Comparison of ENCODE assay signal across 1 cellular context in the genomic region with DNA sequence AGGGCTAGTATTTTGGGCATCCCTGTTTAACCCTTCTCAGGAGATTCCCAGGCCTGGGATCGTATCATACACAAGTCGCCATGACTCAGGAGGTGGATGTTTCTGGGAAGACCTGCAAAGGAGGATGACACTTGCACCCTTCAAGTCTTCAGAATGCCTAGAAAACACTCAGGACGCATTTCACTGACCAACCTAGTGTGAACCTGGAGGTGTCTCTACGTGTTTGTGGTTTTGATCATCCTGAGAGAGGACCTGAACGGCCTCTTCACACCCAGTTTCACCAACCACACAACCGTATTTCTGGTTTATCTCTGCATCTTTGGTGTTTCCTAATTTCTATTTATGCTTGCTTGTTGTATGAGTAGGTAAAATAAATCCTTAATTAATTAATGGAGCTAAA.
TF ChIP-seq lines count a peak whose summit lies in the region.

No MANE protein-coding gene starts in this region.

TF ChIP-seq in IMR-90, 13 proteins besides CTCF, POLR2A, EP300 and RAD21:
- no peak for TF ChIP-seq CHD1 (IDR thresholded peaks at IDR 0.05; ENCODE audit: low read depth, low read length)
- no peak for TF ChIP-seq CEBPB (IDR thresholded peaks at IDR 0.05; ENCODE audit: low read depth, low read length)
- no peak for TF ChIP-seq MXI1 (IDR thresholded peaks at IDR 0.05; ENCODE audit: borderline replicate concordance, low read depth, low read length)
- no peak for TF ChIP-seq MAFK (IDR thresholded peaks at IDR 0.05; ENCODE audit: low read depth, low read length)
- TF ChIP-seq, protein P1, sequence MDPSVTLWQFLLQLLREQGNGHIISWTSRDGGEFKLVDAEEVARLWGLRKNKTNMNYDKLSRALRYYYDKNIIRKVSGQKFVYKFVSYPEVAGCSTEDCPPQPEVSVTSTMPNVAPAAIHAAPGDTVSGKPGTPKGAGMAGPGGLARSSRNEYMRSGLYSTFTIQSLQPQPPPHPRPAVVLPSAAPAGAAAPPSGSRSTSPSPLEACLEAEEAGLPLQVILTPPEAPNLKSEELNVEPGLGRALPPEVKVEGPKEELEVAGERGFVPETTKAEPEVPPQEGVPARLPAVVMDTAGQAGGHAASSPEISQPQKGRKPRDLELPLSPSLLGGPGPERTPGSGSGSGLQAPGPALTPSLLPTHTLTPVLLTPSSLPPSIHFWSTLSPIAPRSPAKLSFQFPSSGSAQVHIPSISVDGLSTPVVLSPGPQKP (IDR thresholded peaks at IDR 0.05; ENCODE audit: borderline replicate concordance, low read depth, low read length) = no peak
- no peak for TF ChIP-seq RCOR1 (IDR thresholded peaks at IDR 0.05; ENCODE audit: insufficient replicate concordance, low read length)
TF ChIP-seq in IMR-90: peak in this region for 0.
